In the genomic region with DNA sequence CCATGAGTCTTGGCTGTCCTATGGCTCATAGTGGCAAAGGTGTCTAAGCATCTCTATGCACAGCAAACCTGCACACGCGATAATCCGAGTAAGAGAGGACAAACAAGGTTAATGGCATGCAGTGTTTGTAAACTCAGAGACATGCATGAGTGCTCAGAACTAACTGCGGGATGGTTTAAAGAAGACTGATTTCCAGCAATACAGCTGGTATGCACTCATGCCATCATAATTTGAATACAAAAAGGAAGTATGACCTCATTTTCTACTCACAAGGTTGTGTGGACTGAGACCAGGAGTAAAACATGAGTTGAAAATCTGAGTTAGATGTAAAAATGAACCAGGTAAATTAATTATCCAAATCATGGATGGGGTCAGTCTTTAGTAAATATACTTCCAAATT, we compare ENCODE assay signal across 23 cellular contexts. TPM values are rescaled to one million over a fixed set of nuclear protein-coding genes. Genes with fewer than 3 reads are reported as not detected.
DNase-seq lines count a peak whose midpoint lies in the region; ATAC-seq and TF ChIP-seq lines count a peak whose summit lies in the region.
"Had no signal": no experiment of that assay in that cellular context is flagged by ENCODE, and none has a peak within 500 bp of the region (broad histone marks: within the 10 kb centered on the region; RNA-seq: fewer than 3 reads in every experiment).

No MANE protein-coding gene starts in this region.

- CTCF ChIA-PET in OCI-LY7 (lab: Charles Lee; ENCODE audit: unreplicated experiment), result interaction anchor here (1.4 kb wide), 1 partner anchor 59 kb away, joined by 3 read pairs; no protein-coding TSS in a partner anchor

- H4K20me1 ChIP-seq in OCI-LY7 (ENCODE audit: insufficient read depth, low read length), result no peaks in the 10 kb centered on the region

- H2AFZ ChIP-seq in OCI-LY7 (ENCODE audit: low read length), result peak overlapping the region; percentile 14; the same call in 1 of the 2 replicates

- H3K9me3 ChIP-seq in OCI-LY7 (ENCODE audit: low read length), result no peaks in the 10 kb centered on the region
- H3K9me3 ChIP-seq: pancreas, sigmoid colon, thoracic aorta had no signal

- ATAC-seq in HG02798 (IDR thresholded peaks at IDR 0.05; ENCODE audit: poor library complexity, unreplicated experiment), result peak; percentile 34
- no peak for ATAC-seq in HG02642 (IDR thresholded peaks at IDR 0.05; ENCODE audit: poor library complexity, unreplicated experiment)
- ATAC-seq in GM18858 (IDR thresholded peaks at IDR 0.05; ENCODE audit: unreplicated experiment), result no peak
- ATAC-seq in HG02870 (IDR thresholded peaks at IDR 0.05; ENCODE audit: unreplicated experiment), result no peak
- ATAC-seq: natural killer cell; pancreas; stimulated activated effector memory CD8-positive, alpha-beta T cell treated with anti-CD3 and anti-CD28 coated beads, Interleukin-12 subunit alpha, Interleukin-12 subunit beta, amount 100 ng/mL, for 72 hours had no signal

- peaks cover 9% of the 10 kb centered on the region for H3K4me1 ChIP-seq in OCI-LY7 (ENCODE audit: insufficient read depth, low read length, poor library complexity, severe bottlenecking)
- H3K4me1 ChIP-seq: sigmoid colon had no signal

- no peaks in the 10 kb centered on the region for H3K36me3 ChIP-seq in OCI-LY7 (ENCODE audit: insufficient read depth, low read length)
- H3K36me3 ChIP-seq: cardiac muscle cell, pancreas, sigmoid colon, thoracic aorta had no signal

- H3K4me3 ChIP-seq in OCI-LY7 (ENCODE audit: low read depth, low read length, poor library complexity, severe bottlenecking), result no peak overlapping the region
- H3K4me3 ChIP-seq: cardiac muscle cell, pancreas, sigmoid colon, thoracic aorta had no signal

- no peaks in the 10 kb centered on the region for H3K79me2 ChIP-seq in OCI-LY7 (ENCODE audit: insufficient read depth, low read depth, low read length)

- intact Hi-C loops in OCI-LY7 (cut with micrococcal nuclease; ENCODE audit: unreplicated experiment), result no loop called here

- TF ChIP-seq CTCF in OCI-LY7 (conservative IDR thresholded peaks at IDR 0.05; ENCODE audit: low read length), result no peak

- DNase-seq in NCI-H748 (lab: John Stamatoyannopoulos, UW; ENCODE audit: unreplicated experiment) (peak; percentile 29), NCI-H748 treated with DMSO at 0.1 percent for 48 hours (lab: John Stamatoyannopoulos, UW) (no peak), OCI-LY7 (ENCODE audit: low spot score) (peak; percentile 54), renal cortical epithelial cell (ENCODE audit: low read depth) (peak; percentile 66)
- DNase-seq: activated CD8-positive, alpha-beta memory T cell treated with anti-CD3 and anti-CD28 coated beads, Interleukin-2, amount 50 U/mL, for 48 hours; activated gamma-delta T cell treated with Interleukin-2 at 50 U/mL for 16 hours; CD4-positive, CD25-positive, alpha-beta regulatory T cell; dermis blood vessel endothelial cell; DND-41; Kasumi-1; natural killer cell; NCI-H1105; NCI-H226; pancreas; Right ventricle myocardium superior; sigmoid colon had no signal

- no TSS peak for BruUV-seq in OCI-LY7 (replicated peaks; lab: Mats Ljungman, UMichigan)

- POLR2A ChIA-PET in OCI-LY7 (lab: Charles Lee), result interaction anchor here (1.0 to 1.6 kb wide), 2 partner anchors 16 to 59 kb away, joined by 3 to 6 read pairs; no protein-coding TSS in a partner anchor

- peak overlapping the region; percentile 60 for H3K4me2 ChIP-seq in OCI-LY7 (ENCODE audit: low read length)

- no peak overlapping the region for H3K27ac ChIP-seq in OCI-LY7 (ENCODE audit: low read depth, low read length, poor library complexity, severe bottlenecking)
- H3K27ac ChIP-seq: cardiac muscle cell, pancreas, sigmoid colon, thoracic aorta had no signal

- H3K9me2 ChIP-seq in OCI-LY7 (ENCODE audit: insufficient read depth, low read length), result no peaks in the 10 kb centered on the region

RNA-seq across cellular contexts. Expression of a gene that starts 16.5 kb away (rescaled TPM):
- total RNA-seq in OCI-LY7 (2014; rRNA removed; shearing (Covaris generic)), result 1.2 and 1.8 TPM in 2 replicates
- total RNA-seq in OCI-LY7 (2022) (9.8 and 10.4 TPM in 2 replicates), renal cortical epithelial cell (30.2 and 48.3 TPM in 2 replicates)

RNA-seq across cellular contexts. Expression of a gene that starts 38.2 kb away (rescaled TPM):
- 17.5 and 18.9 TPM in 2 replicates for total RNA-seq in OCI-LY7 (2014; rRNA removed; shearing (Covaris generic))
- 31.9 and 40.5 TPM in 2 replicates for total RNA-seq in OCI-LY7 (2022)
- 82.7 and 105 TPM in 2 replicates for total RNA-seq in renal cortical epithelial cell
